2 cellular contexts compared by ENCODE assay signal in the genomic region with DNA sequence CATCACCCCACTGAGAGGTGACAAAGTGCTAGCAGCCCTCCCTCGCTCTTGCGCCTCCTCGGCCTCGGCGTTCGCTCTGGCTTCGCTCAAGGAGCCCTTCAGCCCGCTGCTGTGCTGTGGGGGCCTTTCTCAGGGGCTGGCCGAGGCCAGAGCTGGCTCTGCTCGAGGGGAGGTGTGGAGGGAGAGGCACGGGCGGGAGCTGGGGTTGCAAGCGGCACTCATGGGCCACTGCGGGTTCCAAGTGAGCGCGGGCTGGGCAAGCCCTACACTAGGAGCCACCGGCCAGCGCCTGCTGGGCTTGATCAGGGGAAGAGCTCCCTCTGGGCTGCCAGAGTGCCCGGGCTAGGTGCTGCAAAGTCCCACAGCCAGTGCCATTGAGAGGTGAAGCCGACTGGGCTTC.
A peak's percentile ranks its signal among the peaks of the same experiment; 100 is the strongest.
TF ChIP-seq lines count a peak whose summit lies in the region.

No MANE protein-coding gene starts in this region.

TF ChIP-seq in WTC11, 78 proteins besides CTCF, POLR2A, EP300 and RAD21:
- TF ChIP-seq NR2C2 (CRISPR knock-in tag; IDR thresholded peaks at IDR 0.05), result no peak
- no peak for TF ChIP-seq HMGA2 (CRISPR knock-in tag; IDR thresholded peaks at IDR 0.05)
- TF ChIP-seq, protein P1, sequence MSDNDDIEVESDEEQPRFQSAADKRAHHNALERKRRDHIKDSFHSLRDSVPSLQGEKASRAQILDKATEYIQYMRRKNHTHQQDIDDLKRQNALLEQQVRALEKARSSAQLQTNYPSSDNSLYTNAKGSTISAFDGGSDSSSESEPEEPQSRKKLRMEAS (CRISPR knock-in tag; IDR thresholded peaks at IDR 0.05), result no peak
- TF ChIP-seq FOXP1 (CRISPR knock-in tag; IDR thresholded peaks at IDR 0.05; ENCODE audit: borderline replicate concordance), result peak; percentile 39; the same call in 1 of the 2 replicates

TF ChIP-seq in H1, 55 proteins besides CTCF, POLR2A, EP300 and RAD21:
- TF ChIP-seq SP1 (IDR thresholded peaks at IDR 0.05; ENCODE audit: low read depth, low read length), result no peak
- no peak for TF ChIP-seq E2F6 (IDR thresholded peaks at IDR 0.05)
- no peak for TF ChIP-seq POU5F1 (IDR thresholded peaks at IDR 0.05; ENCODE audit: low read depth, low read length)
- no peak for TF ChIP-seq CHD7 (IDR thresholded peaks at IDR 0.05; ENCODE audit: insufficient replicate concordance, low read length)
- TF ChIP-seq NANOG (IDR thresholded peaks at IDR 0.05; ENCODE audit: insufficient read depth, low read depth, low read length, poor library complexity, severe bottlenecking), result no peak
- no peak for TF ChIP-seq SIRT6 (IDR thresholded peaks at IDR 0.05; ENCODE audit: low read length)
- TF ChIP-seq TEAD4 (IDR thresholded peaks at IDR 0.05; ENCODE audit: low read depth, low read length), result no peak
- no peak for TF ChIP-seq FOSL1 (IDR thresholded peaks at IDR 0.05; ENCODE audit: insufficient read depth, low read depth, low read length)
- no peak for TF ChIP-seq BRCA1 (IDR thresholded peaks at IDR 0.05; ENCODE audit: low read depth, low read length)
- no peak for TF ChIP-seq RNF2 (IDR thresholded peaks at IDR 0.05; ENCODE audit: borderline replicate concordance, low read depth, low read length, missing control alignments, poor library complexity, severe bottlenecking)
- TF ChIP-seq CHD2 (IDR thresholded peaks at IDR 0.05; ENCODE audit: low read length), result no peak
- TF ChIP-seq SP2 (IDR thresholded peaks at IDR 0.05; ENCODE audit: low read length), result no peak
- TF ChIP-seq SUZ12 (IDR thresholded peaks at IDR 0.05; ENCODE audit: low read length), result no peak
- no peak for TF ChIP-seq KDM5A (IDR thresholded peaks at IDR 0.05; ENCODE audit: low read length)
